8 cellular contexts compared by ENCODE assay signal in the genomic region with DNA sequence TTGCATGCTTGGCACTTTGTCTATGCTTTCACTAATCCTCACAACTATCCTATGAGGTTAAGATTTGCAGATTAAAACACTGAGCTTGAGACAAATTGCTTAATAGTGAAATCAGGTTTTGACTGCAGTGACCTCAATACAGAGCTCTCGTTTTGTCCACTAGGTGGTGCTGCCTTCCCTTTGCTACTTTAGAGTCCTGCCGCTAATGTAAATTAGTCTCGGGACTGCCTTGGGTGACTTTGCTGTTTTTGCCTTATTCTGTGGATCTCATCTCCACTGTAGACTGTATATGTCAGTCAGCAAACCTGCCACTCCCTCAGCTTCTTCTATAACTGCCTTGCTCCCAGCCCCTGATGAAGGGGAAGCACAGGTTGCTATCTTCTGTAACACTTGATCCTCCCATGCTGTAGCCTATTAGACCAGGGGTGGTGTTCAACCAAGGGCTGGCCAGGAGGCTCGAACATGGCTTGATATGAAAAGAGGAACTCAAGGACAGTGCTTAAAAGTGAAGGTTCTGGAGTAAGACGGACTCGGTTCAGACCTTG. TPM values are rescaled to one million over a fixed set of nuclear protein-coding genes. Genes with fewer than 3 reads are reported as not detected.
DNase-seq lines count a peak whose midpoint lies in the region; ATAC-seq and FAIRE-seq lines count a peak whose summit lies in the region.

No MANE protein-coding gene starts in this region.

- no peak overlapping the region for H3K27ac ChIP-seq in CD4-positive, alpha-beta memory T cell (ENCODE audit: low read depth, low read length)

- intact Hi-C loops in CD4-positive, alpha-beta memory T cell (cut with micrococcal nuclease) = loop anchor here (5.0 kb wide), 2 partner anchors 181 to 361 kb away; no protein-coding TSS in a partner anchor

- H3K27me3 Mint-ChIP-seq in CD4-positive, alpha-beta memory T cell = peaks cover 5 to 6% of the 10 kb centered on the region in 2 donors

- no peak overlapping the region for H3K4me3 Mint-ChIP-seq in CD4-positive, alpha-beta memory T cell

- peak; percentile 54 for FAIRE-seq in endometrium (lab: Jason Lieb, UNC)

- no peaks in the 10 kb centered on the region for H3K27me3 ChIP-seq in CD4-positive, alpha-beta memory T cell (ENCODE audit: insufficient read depth, low read length)

- no peaks in the 10 kb centered on the region for H3K9me3 Mint-ChIP-seq in CD4-positive, alpha-beta memory T cell

- H3K27ac Mint-ChIP-seq in CD4-positive, alpha-beta memory T cell = no peak overlapping the region

- CTCF ChIA-PET in CD4-positive, alpha-beta memory T cell (lab: Charles Lee; ENCODE audit: partially characterized antibody) = interaction anchor here (0.6 to 3.1 kb wide), 16 partner anchors 9 to 1516 kb away, joined by 3 to 19 read pairs (median 4); partner anchors contain the start of gene ASB4

- no peak overlapping the region for H3K4me3 ChIP-seq in CD4-positive, alpha-beta memory T cell (ENCODE audit: low read length in 2 of 2)

- POLR2A ChIA-PET in CD4-positive, alpha-beta memory T cell (lab: Charles Lee; ENCODE audit: partially characterized antibody) = no interaction called here

- peaks cover 0 to 1% (median 0%) of the 10 kb centered on the region in 4 donors for H3K4me1 Mint-ChIP-seq in CD4-positive, alpha-beta memory T cell

- H3K36me3 ChIP-seq in CD4-positive, alpha-beta memory T cell (ENCODE audit: insufficient read depth, low read length) = no peaks in the 10 kb centered on the region

- no peaks in the 10 kb centered on the region for H3K9me3 ChIP-seq in CD4-positive, alpha-beta memory T cell (ENCODE audit: control insufficient read depth in 1 of 2, low read length in 2 of 2)

- no peaks in the 10 kb centered on the region for H3K36me3 Mint-ChIP-seq in CD4-positive, alpha-beta memory T cell

- ATAC-seq in GM19035 (IDR thresholded peaks at IDR 0.05; ENCODE audit: unreplicated experiment) = peak; percentile 97
- ATAC-seq in HG03159 (IDR thresholded peaks at IDR 0.05; ENCODE audit: unreplicated experiment) = peak; percentile 91

- peak in 4 of 5 donors; percentile 9 to 33 (median 14) for DNase-seq in CD4-positive, alpha-beta memory T cell
- DNase-seq in NCI-H226 (peak; percentile 27), midbrain (lab: John Stamatoyannopoulos, UW) (peak; percentile 89)
- DNase-seq in activated CD4-positive, alpha-beta T cell treated with anti-CD3 and anti-CD28 coated beads, Interleukin-2, amount 50 U/mL, for 4 hours = peak; percentile 2 to 9
- peak; percentile 12 for DNase-seq in stimulated activated CD8-positive, alpha-beta memory T cell treated with anti-CD3 and anti-CD28 coated beads, Interleukin-7, amount 100 ng/mL, for 24 hours (ENCODE audit: low read depth)

- no peaks in the 10 kb centered on the region for H3K4me1 ChIP-seq in CD4-positive, alpha-beta memory T cell (ENCODE audit: insufficient read depth, low read length)

RNA-seq across cellular contexts. Expression of gene ASB4, which starts 26.0 kb away (rescaled TPM):
- total RNA-seq in CD4-positive, alpha-beta memory T cell = not detected
- polyA plus RNA-seq in CD4-positive, alpha-beta memory T cell = not detected

Comparison
In these comparisons a context has a peak if more than half of its experiments do, and no peak if none do; other contexts are left out.
1. DNase-seq: peak in every context shown above with its lines; median percentile 89 in midbrain; 27 in NCI-H226; 14 in CD4-positive, alpha-beta memory T cell; 12 in stimulated activated CD8-positive, alpha-beta memory T cell treated with anti-CD3 and anti-CD28 coated beads, Interleukin-7, amount 100 ng/mL, for 24 hours; 6 in activated CD4-positive, alpha-beta T cell treated with anti-CD3 and anti-CD28 coated beads, Interleukin-2, amount 50 U/mL, for 4 hours.